In the genomic region with DNA sequence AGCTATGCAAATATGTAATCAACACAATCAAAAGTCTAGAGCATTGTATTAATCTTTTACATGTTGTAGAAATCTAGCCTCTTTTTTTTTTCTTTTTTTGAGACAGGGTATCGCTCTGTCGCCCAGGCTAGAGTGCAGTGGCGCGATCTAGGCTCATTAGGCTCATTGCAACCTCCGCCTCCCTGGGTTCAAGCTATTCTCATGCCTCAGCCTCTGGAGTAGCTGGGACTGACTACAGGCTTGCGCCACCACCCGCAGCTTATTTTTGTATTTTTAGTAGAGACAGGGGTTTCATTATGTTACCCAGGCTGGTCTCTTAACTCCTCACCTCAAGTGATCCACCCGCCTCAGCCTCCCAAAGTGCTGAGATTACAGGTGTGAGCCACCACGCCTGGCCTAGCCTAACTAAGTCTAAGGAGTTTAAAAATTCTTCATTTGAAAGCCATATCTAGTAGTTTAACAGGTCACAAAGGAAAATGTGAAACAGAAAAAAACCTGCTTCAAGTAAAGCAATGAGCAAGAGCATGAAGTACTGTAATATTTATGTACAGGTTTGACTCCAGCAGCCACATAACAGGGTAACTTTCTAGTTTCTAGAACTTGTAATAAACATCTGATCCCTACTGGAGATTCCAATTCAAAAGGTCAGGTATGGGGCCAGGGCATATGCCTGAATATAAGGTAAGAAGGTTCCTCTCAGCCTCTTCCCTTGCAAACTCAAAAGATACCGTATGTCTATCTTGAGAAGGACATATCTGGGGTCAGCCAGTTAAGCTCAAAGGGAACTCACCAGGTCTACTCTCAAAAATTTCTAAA, we compare ENCODE assay signal across 11 cellular contexts. TPM values are rescaled to one million over a fixed set of nuclear protein-coding genes. Genes with fewer than 3 reads are reported as not detected.
DNase-seq lines count a peak whose midpoint lies in the region; ATAC-seq and TF ChIP-seq lines count a peak whose summit lies in the region.
"Had no signal": no experiment of that assay in that cellular context is flagged by ENCODE, and none has a peak within 500 bp of the region (broad histone marks: within the 10 kb centered on the region; RNA-seq: fewer than 3 reads in every experiment).

No MANE protein-coding gene starts in this region.

- POLR2A ChIA-PET in naive thymus-derived CD4-positive, alpha-beta T cell (lab: Charles Lee) = interaction anchor here (0.6 to 1.7 kb wide), 8 partner anchors 10 to 293 kb away, joined by 3 to 7 read pairs (median 4); a partner anchor contains a TSS

- peaks cover 65 to 67% of the 10 kb centered on the region in 2 donors for H3K4me1 ChIP-seq in naive thymus-derived CD4-positive, alpha-beta T cell (ENCODE audit: control insufficient read depth in 2 of 2, insufficient read depth in 2 of 2, low read length in 2 of 2)
- H3K4me1 ChIP-seq in vagina = peaks cover 74% of the 10 kb centered on the region

- CTCF ChIA-PET in activated naive CD4-positive, alpha-beta T cell treated with anti-CD3 and anti-CD28 coated beads for 36 hours (lab: Charles Lee) = interaction anchor here (1.1 to 3.0 kb wide), 5 partner anchors 11 to 294 kb away, joined by 3 to 14 read pairs (median 4); a partner anchor contains a TSS
- CTCF ChIA-PET in naive thymus-derived CD4-positive, alpha-beta T cell (lab: Charles Lee) = interaction anchor here (1.1 to 1.4 kb wide), 2 partner anchors 41 to 42 kb away, joined by 4 to 5 read pairs; no protein-coding TSS in a partner anchor

- no peaks in the 10 kb centered on the region for H3K27me3 Mint-ChIP-seq in activated naive CD4-positive, alpha-beta T cell treated with anti-CD3 and anti-CD28 coated beads for 36 hours (ENCODE audit: low read depth)
- H3K27me3 Mint-ChIP-seq in naive thymus-derived CD4-positive, alpha-beta T cell = no peaks in the 10 kb centered on the region

- peaks cover 43% of the 10 kb centered on the region for H3K36me3 Mint-ChIP-seq in activated naive CD4-positive, alpha-beta T cell treated with anti-CD3 and anti-CD28 coated beads for 36 hours (ENCODE audit: low read depth)
- peaks cover 0 to 22% (median 7%) of the 10 kb centered on the region in 5 donors for H3K36me3 Mint-ChIP-seq in naive thymus-derived CD4-positive, alpha-beta T cell

- no peaks in the 10 kb centered on the region for H3K27me3 ChIP-seq in naive thymus-derived CD4-positive, alpha-beta T cell (ENCODE audit: control insufficient read depth in 2 of 2, insufficient read depth in 2 of 2, low read length in 2 of 2)
- H3K27me3 ChIP-seq in vagina = no peaks in the 10 kb centered on the region
- H3K27me3 ChIP-seq: BE2C had no signal

- TF ChIP-seq CTCF in vagina (IDR thresholded peaks at IDR 0.05) = no peak

- peak overlapping the region; percentile 99 for H3K27ac Mint-ChIP-seq in activated naive CD4-positive, alpha-beta T cell treated with anti-CD3 and anti-CD28 coated beads for 36 hours
- peak overlapping the region; percentile 44 to 100 (median 98) for H3K27ac Mint-ChIP-seq in naive thymus-derived CD4-positive, alpha-beta T cell

- H3K9me3 ChIP-seq in naive thymus-derived CD4-positive, alpha-beta T cell (ENCODE audit: control insufficient read depth in 2 of 3, low read length in 3 of 3) = no peaks in the 10 kb centered on the region
- no peaks in the 10 kb centered on the region for H3K9me3 ChIP-seq in vagina
- H3K9me3 ChIP-seq: BE2C had no signal

- peaks cover 0 to 6% (median 0%) of the 10 kb centered on the region in 3 experiments for H3K36me3 ChIP-seq in naive thymus-derived CD4-positive, alpha-beta T cell (ENCODE audit: control insufficient read depth in 2 of 3, insufficient read depth in 3 of 3, low read length in 3 of 3)
- H3K36me3 ChIP-seq in vagina = no peaks in the 10 kb centered on the region

- no peak for TF ChIP-seq POLR2A in vagina (IDR thresholded peaks at IDR 0.05)

- peaks cover 66% of the 10 kb centered on the region for H3K4me1 Mint-ChIP-seq in activated naive CD4-positive, alpha-beta T cell treated with anti-CD3 and anti-CD28 coated beads for 36 hours (ENCODE audit: low read depth)
- H3K4me1 Mint-ChIP-seq in naive thymus-derived CD4-positive, alpha-beta T cell = peaks cover 46 to 84% (median 77%) of the 10 kb centered on the region in 7 donors

- peak overlapping the region; percentile 100 for H3K27ac ChIP-seq in naive thymus-derived CD4-positive, alpha-beta T cell (ENCODE audit: low read depth, low read length)
- peak overlapping the region; percentile 37 for H3K27ac ChIP-seq in vagina

- peak overlapping the region; percentile 20 for H3K4me3 ChIP-seq in naive thymus-derived CD4-positive, alpha-beta T cell (ENCODE audit: low read length)
- H3K4me3 ChIP-seq in vagina = no peak overlapping the region

- ATAC-seq in naive thymus-derived CD4-positive, alpha-beta T cell = no peak
- ATAC-seq in HG03025 (IDR thresholded peaks at IDR 0.05; ENCODE audit: low FRiP score, unreplicated experiment) (no peak), HG02973 (IDR thresholded peaks at IDR 0.05; ENCODE audit: unreplicated experiment) (no peak)

- peak overlapping the region; percentile 51 for H3K4me3 Mint-ChIP-seq in activated naive CD4-positive, alpha-beta T cell treated with anti-CD3 and anti-CD28 coated beads for 36 hours
- peak overlapping the region; percentile 75 to 98 (median 94) for H3K4me3 Mint-ChIP-seq in naive thymus-derived CD4-positive, alpha-beta T cell

- H3K9me3 Mint-ChIP-seq in activated naive CD4-positive, alpha-beta T cell treated with anti-CD3 and anti-CD28 coated beads for 36 hours = peaks cover 6% of the 10 kb centered on the region
- no peaks in the 10 kb centered on the region for H3K9me3 Mint-ChIP-seq in naive thymus-derived CD4-positive, alpha-beta T cell

- intact Hi-C loops in activated naive CD4-positive, alpha-beta T cell treated with anti-CD3 and anti-CD28 coated beads for 36 hours (cut with micrococcal nuclease) = loop anchor here (1.0 to 10.0 kb wide), 8 partner anchors 41 to 1668 kb away; a partner anchor contains a TSS
- intact Hi-C loops in naive thymus-derived CD4-positive, alpha-beta T cell (cut with micrococcal nuclease) = loop anchor here (5.0 kb wide), 3 partner anchors 203 to 383 kb away; a partner anchor contains a TSS
- intact Hi-C loops in vagina (cut with DNase I) = no loop called here

- DNase-seq in activated naive CD4-positive, alpha-beta T cell treated with Interleukin-2 at 50 U/mL for 16 hours = peak; percentile 48
- DNase-seq in activated naive CD4-positive, alpha-beta T cell (lab: John Stamatoyannopoulos, UW) = no peak
- DNase-seq in activated naive CD4-positive, alpha-beta T cell treated with anti-CD3 and anti-CD28 coated beads for 36 hours = peak; percentile 67
- peak in 1 of 9 donors; percentile 37 for DNase-seq in naive thymus-derived CD4-positive, alpha-beta T cell
- no peak for DNase-seq in vagina (ENCODE audit: extremely low spot score in 2 of 2)
- DNase-seq in retina = no peak
- DNase-seq: activated CD4-positive, CD25-positive, alpha-beta regulatory T cell treated with anti-CD3 and anti-CD28 coated beads, Interleukin-2, amount 50 U/mL, for 72 hours; BE2C; NCI-H1092 had no signal

RNA-seq across cellular contexts. Expression of a gene that starts 4.4 kb away (rescaled TPM):
- 100 to 1,000 TPM; 261 to 281 TPM for total RNA-seq in activated naive CD4-positive, alpha-beta T cell treated with anti-CD3 and anti-CD28 coated beads for 36 hours
- total RNA-seq in naive thymus-derived CD4-positive, alpha-beta T cell = 100 to 1,000 TPM; 250 to 378 (median 305) TPM
- 100 to 1,000 TPM; 277 to 360 TPM for polyA plus RNA-seq in naive thymus-derived CD4-positive, alpha-beta T cell
- total RNA-seq in vagina = 149 TPM

RNA-seq across cellular contexts. Expression of a gene that starts 4.4 kb away (rescaled TPM):
- 100 to 1,000 TPM; 106 to 110 TPM for total RNA-seq in activated naive CD4-positive, alpha-beta T cell treated with anti-CD3 and anti-CD28 coated beads for 36 hours
- total RNA-seq in naive thymus-derived CD4-positive, alpha-beta T cell = 100 to 1,000 TPM in 4 of 5 experiments, 10 to 100 TPM in 1; 98.2 to 122 (median 114) TPM
- polyA plus RNA-seq in naive thymus-derived CD4-positive, alpha-beta T cell = 10 to 100 TPM; 48.9 to 50.8 TPM
- 26.8 TPM for total RNA-seq in vagina

RNA-seq across cellular contexts. Expression of a gene that starts 38.8 kb away (rescaled TPM):
- 10 to 100 TPM; 33.6 to 38.1 TPM for total RNA-seq in activated naive CD4-positive, alpha-beta T cell treated with anti-CD3 and anti-CD28 coated beads for 36 hours
- 10 to 100 TPM; 18.2 to 41.1 (median 35.0) TPM for total RNA-seq in naive thymus-derived CD4-positive, alpha-beta T cell
- 10 to 100 TPM in 1 of 2 donors, 1 to 10 TPM in 1; 9.7 to 27.7 TPM for polyA plus RNA-seq in naive thymus-derived CD4-positive, alpha-beta T cell
- total RNA-seq in vagina = 15.2 TPM

RNA-seq across cellular contexts. Expression of a gene that starts 38.9 kb away (rescaled TPM):
- 100 to 1,000 TPM; 120 to 134 TPM for total RNA-seq in activated naive CD4-positive, alpha-beta T cell treated with anti-CD3 and anti-CD28 coated beads for 36 hours
- 10 to 100 TPM; 33.2 to 85.5 (median 38.5) TPM for total RNA-seq in naive thymus-derived CD4-positive, alpha-beta T cell
- 100 to 1,000 TPM; 269 to 293 TPM for polyA plus RNA-seq in naive thymus-derived CD4-positive, alpha-beta T cell
- total RNA-seq in vagina = 248 TPM

RNA-seq across cellular contexts. Expression of a gene that starts 44.7 kb away (rescaled TPM):
- 1 to 10 TPM; 2.9 to 3.6 TPM for total RNA-seq in activated naive CD4-positive, alpha-beta T cell treated with anti-CD3 and anti-CD28 coated beads for 36 hours
- total RNA-seq in naive thymus-derived CD4-positive, alpha-beta T cell = 10 to 100 TPM in 2 of 5 experiments, 1 to 10 TPM in 2, under 1 TPM in 1; 0.35 to 25.0 (median 2.7) TPM
- not detected for polyA plus RNA-seq in naive thymus-derived CD4-positive, alpha-beta T cell
- total RNA-seq in vagina = 6.9 TPM

Comparison
In these comparisons a context has a peak if more than half of its experiments do, and no peak if none do; other contexts are left out.
1. DNase-seq: peak in activated naive CD4-positive, alpha-beta T cell treated with Interleukin-2 at 50 U/mL for 16 hours (single experiment) and activated naive CD4-positive, alpha-beta T cell treated with anti-CD3 and anti-CD28 coated beads for 36 hours (single experiment); none in activated naive CD4-positive, alpha-beta T cell (0 of 4), vagina (0 of 2) and retina (single experiment).